ENCODE assay signal across 20 cellular contexts in genomic region chr4:52966172-52966571, GRCh38.
"Had no signal": no experiment of that assay in that cellular context is flagged by ENCODE, and none has a peak within 500 bp of the region (broad histone marks: within the 10 kb centered on the region; RNA-seq: fewer than 3 reads in every experiment).

No MANE protein-coding gene starts in this region.

- H3K27ac ChIP-seq: coronary artery, dorsolateral prefrontal cortex, esophagus muscularis mucosa, gastrocnemius medialis, heart right ventricle, left lung had no signal

- H3K9me3 ChIP-seq: gastrocnemius medialis had no signal

- H3K4me3 ChIP-seq: coronary artery, dorsolateral prefrontal cortex, esophagus muscularis mucosa, gastrocnemius medialis, heart right ventricle, left lung, lung had no signal

- H3K4me1 ChIP-seq: gastrocnemius medialis, left lung had no signal

- H3K27me3 Mint-ChIP-seq: memory B cell had no signal

- H3K36me3 ChIP-seq: esophagus muscularis mucosa, gastrocnemius medialis, heart right ventricle, left lung had no signal

- DNase-seq: dermis blood vessel endothelial cell; dorsolateral prefrontal cortex; effector CD4-positive, alpha-beta T cell; effector memory CD4-positive, alpha-beta T cell; foreskin melanocyte; gastrocnemius medialis; glutamatergic neuron; head of caudate nucleus; heart right ventricle; hippocampal formation; left cardiac atrium; left lung; left ventricle myocardium superior; mammary epithelial cell; mesendoderm; midbrain had no signal

- H3K27ac Mint-ChIP-seq: memory B cell had no signal

- H3K4me3 Mint-ChIP-seq: memory B cell had no signal

- H3K27me3 ChIP-seq: dorsolateral prefrontal cortex, esophagus muscularis mucosa, gastrocnemius medialis, heart right ventricle, left lung had no signal

- ATAC-seq: gastrocnemius medialis, left cardiac atrium, left lung, left ventricle myocardium superior had no signal
